9 cellular contexts compared by ENCODE assay signal in genomic region chr6:14144678-14145113, GRCh38. TPM values are rescaled to one million over a fixed set of nuclear protein-coding genes. Genes with fewer than 3 reads are reported as not detected.
DNase-seq lines count a peak whose midpoint lies in the region; ATAC-seq, FAIRE-seq and TF ChIP-seq lines count a peak whose summit lies in the region.
"Had no signal": no experiment of that assay in that cellular context is flagged by ENCODE, and none has a peak within 500 bp of the region (broad histone marks: within the 10 kb centered on the region; RNA-seq: fewer than 3 reads in every experiment).

No MANE protein-coding gene starts in this region.

- no peaks in the 10 kb centered on the region for H3K9me3 ChIP-seq in HepG2 (ENCODE audit: low read length)

- BruUV-seq in HepG2 (replicated peaks; lab: Mats Ljungman, UMichigan) = no TSS peak

- H3K4me1 ChIP-seq in HepG2 (ENCODE audit: insufficient read depth, low read length) = no peaks in the 10 kb centered on the region

- TF ChIP-seq EP300 in HepG2 (IDR thresholded peaks at IDR 0.05; ENCODE audit: low read depth in 2 of 2, low read length in 2 of 2) (no peak), HepG2 (CRISPR knock-in tag; IDR thresholded peaks at IDR 0.05; ENCODE audit: borderline replicate concordance) (no peak)

- intact Hi-C loops in HepG2 (cut with micrococcal nuclease; ENCODE audit: unreplicated experiment) = loop anchor here (1.0 kb wide), 1 partner anchor 15 kb away; no protein-coding TSS in a partner anchor

- POLR2A ChIA-PET in HepG2 (lab: Yijun Ruan, JAX) = no interaction called here

- peak; percentile 90 for FAIRE-seq in HepG2 (lab: Jason Lieb, UNC)
- FAIRE-seq: G401.6 had no signal

- peak; percentile 68 for DNase-seq in activated gamma-delta T cell treated with Interleukin-2 at 50 U/mL for 16 hours
- DNase-seq in activated gamma-delta T cell (lab: John Stamatoyannopoulos, UW) = no peak
- peak; percentile 24 for DNase-seq in NCI-H510A (lab: John Stamatoyannopoulos, UW)
- DNase-seq in activated CD4-positive, alpha-beta T cell treated with anti-CD3 and anti-CD28 coated beads for 4 hours = peak; percentile 72 to 83
- DNase-seq in choroid plexus epithelial cell (ENCODE audit: low read depth) = peak; percentile 82
- DNase-seq in HepG2 (ENCODE audit: low spot score) = peak; percentile 72
- DNase-seq in stimulated activated CD8-positive, alpha-beta memory T cell treated with anti-CD3 and anti-CD28 coated beads, Interleukin-12 subunit alpha, Interleukin-12 subunit beta, amount 100 ng/mL, for 24 hours (ENCODE audit: extremely low read depth) = peak; percentile 41

- CTCF ChIA-PET in HepG2 (lab: Yijun Ruan, JAX; ENCODE audit: low intra/inter-chr PET ratio, low total read pairs) = interaction anchor here (1.4 to 3.0 kb wide), 3 partner anchors 15 to 349 kb away, joined by 7 to 31 read pairs (median 29); no protein-coding TSS in a partner anchor

- TF ChIP-seq RAD21 in HepG2 (CRISPR knock-in tag; IDR thresholded peaks at IDR 0.05) = peak; percentile 86

- WGBS in HepG2 (ENCODE audit: low lambda C conversion rate) = 10% methylated on average over 8 of the region's 8 CpGs

- no peak overlapping the region for H3K9ac ChIP-seq in HepG2 (ENCODE audit: insufficient read depth, low read depth, low read length)

- TF ChIP-seq POLR2A in HepG2 (IDR thresholded peaks at IDR 0.05; ENCODE audit: insufficient read depth in 1 of 2, low read depth in 2 of 2, low read length in 2 of 2) = no peak

- H3K4me3 ChIP-seq in choroid plexus epithelial cell (ENCODE audit: low read depth, low read length) = no peak overlapping the region
- H3K4me3 ChIP-seq in HepG2 (replicated peaks in 1 of 3; ENCODE audit: insufficient read depth in 1 of 3, low read depth in 2 of 3, low read length in 3 of 3) = no peak overlapping the region

- no peaks in the 10 kb centered on the region for H3K36me3 ChIP-seq in HepG2 (replicated peaks in 1 of 2; ENCODE audit: control insufficient read depth in 1 of 2, insufficient read depth in 2 of 2, low read length in 2 of 2)

- no peak overlapping the region for H3K4me2 ChIP-seq in HepG2 (ENCODE audit: low read depth, low read length)

- no peaks in the 10 kb centered on the region for H3K79me2 ChIP-seq in HepG2 (ENCODE audit: insufficient read depth, low read length)

- no peak overlapping the region for H3K27ac ChIP-seq in HepG2 (ENCODE audit: extremely low read length, insufficient read depth, low read length)

- TF ChIP-seq CTCF in choroid plexus epithelial cell (conservative IDR thresholded peaks at IDR 0.05; ENCODE audit: low read depth, low read length) = peak; percentile 94
- TF ChIP-seq CTCF in HepG2 (CRISPR knock-in tag; IDR thresholded peaks at IDR 0.05) = peak; percentile 91

- ATAC-seq in HG03135 (IDR thresholded peaks at IDR 0.05; ENCODE audit: unreplicated experiment) = peak; percentile 71
- ATAC-seq in HepG2 = peak; percentile 98

- in situ Hi-C loops in HepG2 (cut with HindIII; ENCODE audit: extremely low pct_ligation_motif_present, low pct_unique_long_range_greater_than_20kb) = loop anchor here (5.0 kb wide), 1 partner anchor 237 kb away; no protein-coding TSS in a partner anchor

- no peaks in the 10 kb centered on the region for H4K20me1 ChIP-seq in HepG2 (ENCODE audit: insufficient read depth, low read length)

- peaks cover 2 to 24% of the 10 kb centered on the region in 2 experiments; a peak in 3 of 5 replicates for H3K27me3 ChIP-seq in HepG2 (ENCODE audit: control insufficient read depth in 1 of 2, insufficient read depth in 2 of 2, low read length in 2 of 2)

- no peak overlapping the region for H2AFZ ChIP-seq in HepG2 (ENCODE audit: low read length)

TF ChIP-seq in HepG2, 621 proteins besides CTCF, POLR2A, EP300 and RAD21 (continues in another document):
- TF ChIP-seq MIER2 (CRISPR knock-in tag; IDR thresholded peaks at IDR 0.05) (peak; percentile 61; the same call in 1 of the 2 replicates), ZNF768 (CRISPR knock-in tag; IDR thresholded peaks at IDR 0.05) (0 out of 2 replicates have a peak, but pooled peaks have one; percentile 28), ELF1 (CRISPR knock-in tag; IDR thresholded peaks at IDR 0.05) (0 out of 2 replicates have a peak, but pooled peaks have one; percentile 22), ETV6 (CRISPR knock-in tag; conservative IDR thresholded peaks at IDR 0.05) (0 out of 2 replicates have a peak, but pooled peaks have one; percentile 47), ZNF687 (CRISPR knock-in tag; IDR thresholded peaks at IDR 0.05) (peak; percentile 34; the same call in 1 of the 2 replicates), CBFB (CRISPR knock-in tag; IDR thresholded peaks at IDR 0.05) (0 out of 2 replicates have a peak, but pooled peaks have one; percentile 45), ERF (CRISPR knock-in tag; IDR thresholded peaks at IDR 0.05) (peak; percentile 54; the same call in 1 of the 2 replicates), ZNF781 (CRISPR knock-in tag; IDR thresholded peaks at IDR 0.05; ENCODE audit: borderline replicate concordance, not compliant biosample characterization) (no peak), ATF3 (CRISPR knock-in tag; IDR thresholded peaks at IDR 0.05) (no peak), FOXC1 (CRISPR knock-in tag; IDR thresholded peaks at IDR 0.05; ENCODE audit: borderline replicate concordance) (0 out of 2 replicates have a peak, but pooled peaks have one; percentile 45), ZNF501 (CRISPR knock-in tag; IDR thresholded peaks at IDR 0.05) (peak; percentile 50; the same call in 1 of the 2 replicates), ELF3 (CRISPR knock-in tag; IDR thresholded peaks at IDR 0.05) (0 out of 2 replicates have a peak, but pooled peaks have one; percentile 24), ZZZ3 (CRISPR knock-in tag; IDR thresholded peaks at IDR 0.05; ENCODE audit: borderline replicate concordance) (no peak), RXRA (CRISPR knock-in tag; IDR thresholded peaks at IDR 0.05) (0 out of 2 replicates have a peak, but pooled peaks have one; percentile 26), HNF4A (CRISPR knock-in tag; IDR thresholded peaks at IDR 0.05) (0 out of 2 replicates have a peak, but pooled peaks have one; percentile 16), ZNF460 (CRISPR knock-in tag; IDR thresholded peaks at IDR 0.05; ENCODE audit: borderline replicate concordance) (no peak), SMC3 (IDR thresholded peaks at IDR 0.05; ENCODE audit: low read length) (peak; percentile 84), ZNF891 (CRISPR knock-in tag; IDR thresholded peaks at IDR 0.05) (no peak)

RNA-seq across cellular contexts. Expression of gene CD83, which starts 27.1 kb away (rescaled TPM):
- 1.7 and 2.3 TPM in 2 replicates for total RNA-seq in HepG2 (2016; rRNA removed; fragmentation: Illumina TruSeq; extraction: Trizol)
- 1.1 and 1.2 TPM in 2 replicates for total RNA-seq in HepG2 (2016; cell fraction: cytosol; rRNA removed; fragmentation: Illumina TruSeq; extraction: Trizol; ENCODE audit: low read depth)
- 1.9 and 3.0 TPM in 2 replicates for total RNA-seq in HepG2 (2016; cell fraction: insoluble cytoplasmic fraction; rRNA removed; fragmentation: Illumina TruSeq; extraction: Trizol)
- total RNA-seq in HepG2 (2016; cell fraction: membrane; rRNA removed; fragmentation: Illumina TruSeq; extraction: Trizol) = 2.0 and 2.5 TPM in 2 replicates
- 2.2 and 2.3 TPM in 2 replicates for total RNA-seq in HepG2 (2016; cell fraction: nucleus; rRNA removed; fragmentation: Illumina TruSeq; extraction: Trizol)
- polyA plus RNA-seq in HepG2 (2011; rRNA removed) = 0.46 and 0.51 TPM in 2 replicates
- 0.28 and 0.55 TPM in 2 replicates for polyA plus RNA-seq in HepG2 (2011; cell fraction: cytosol; rRNA removed)
- 0.24 and 0.35 TPM in 2 replicates for polyA plus RNA-seq in HepG2 (2011; cell fraction: nucleus; rRNA removed)
- polyA plus RNA-seq in HepG2 (2012) = 0.89 and 1.4 TPM in 2 replicates
- 0.74 and 0.84 TPM in 2 replicates for polyA plus RNA-seq in HepG2 (2016; cell fraction: cytosol; fragmentation: Illumina TruSeq; extraction: Trizol; ENCODE audit: low read depth)
- 1.6 and 2.0 TPM in 2 replicates for polyA plus RNA-seq in HepG2 (2016; cell fraction: insoluble cytoplasmic fraction; fragmentation: Illumina TruSeq; extraction: Trizol; ENCODE audit: low read depth)
- polyA plus RNA-seq in HepG2 (2016; cell fraction: membrane; fragmentation: Illumina TruSeq; extraction: Trizol; ENCODE audit: low read depth) = 1.7 and 1.8 TPM in 2 replicates
- 2.8 and 3.1 TPM in 2 replicates for polyA plus RNA-seq in HepG2 (2016; cell fraction: nucleus; fragmentation: Illumina TruSeq; extraction: Trizol; ENCODE audit: insufficient read depth, low read depth)
- polyA minus RNA-seq in HepG2 (2011; rRNA and poly(A)+ RNA removed; ENCODE audit: low replicate concordance) = 0.36 and 7.7 TPM in 2 replicates
- not detected in 2 replicates for polyA minus RNA-seq in HepG2 (2011; cell fraction: cytosol; rRNA and poly(A)+ RNA removed)
- polyA minus RNA-seq in HepG2 (2011; cell fraction: nucleus; rRNA and poly(A)+ RNA removed) = 0.37 TPM in 1 of 2 replicates, not detected in the other
